Comparison of ENCODE assay signal across 1 cellular context in genomic region chr2:111946294-111947114, GRCh38.
TF ChIP-seq lines count a peak whose summit lies in the region.

No MANE protein-coding gene starts in this region.

TF ChIP-seq in HEK293, 187 proteins besides CTCF, POLR2A, EP300 and RAD21 (continued from another document):
- TF ChIP-seq REST (tag by site-specific recombination; IDR thresholded peaks at IDR 0.05) = peak; percentile 88
- TF ChIP-seq ZNF211 (tag by site-specific recombination; IDR thresholded peaks at IDR 0.05; ENCODE audit: low read depth) = no peak
- TF ChIP-seq ZNF366 (tag by site-specific recombination; conservative IDR thresholded peaks at IDR 0.05) = no peak
- TF ChIP-seq ZNF610 (tag by site-specific recombination; IDR thresholded peaks at IDR 0.05; ENCODE audit: borderline replicate concordance) = no peak
- no peak for TF ChIP-seq ZNF280D (tag by site-specific recombination; IDR thresholded peaks at IDR 0.05)
- TF ChIP-seq ZNF548 (tag by site-specific recombination; IDR thresholded peaks at IDR 0.05) = no peak
- TF ChIP-seq YY1 (tag by site-specific recombination; IDR thresholded peaks at IDR 0.05) = no peak
- no peak for TF ChIP-seq ZBTB7A (tag by site-specific recombination; IDR thresholded peaks at IDR 0.05; ENCODE audit: low read depth)
- TF ChIP-seq ZNF221 (tag by site-specific recombination; IDR thresholded peaks at IDR 0.05; ENCODE audit: borderline replicate concordance) = no peak
- no peak for TF ChIP-seq KLF7 (tag by site-specific recombination; IDR thresholded peaks at IDR 0.05; ENCODE audit: borderline replicate concordance)
- no peak for TF ChIP-seq ZNF707 (tag by site-specific recombination; IDR thresholded peaks at IDR 0.05)
- TF ChIP-seq ZNF48 (tag by site-specific recombination; IDR thresholded peaks at IDR 0.05) = no peak
- TF ChIP-seq ZNF223 (tag by site-specific recombination; IDR thresholded peaks at IDR 0.05) = no peak
- TF ChIP-seq ZNF362 (tag by site-specific recombination; IDR thresholded peaks at IDR 0.05) = no peak
- TF ChIP-seq ZFP41 (tag by site-specific recombination; IDR thresholded peaks at IDR 0.05; ENCODE audit: borderline replicate concordance) = no peak
- TF ChIP-seq TRIM28 (IDR thresholded peaks at IDR 0.05; ENCODE audit: borderline replicate concordance, low read length) = no peak
- TF ChIP-seq ZNF626 (tag by site-specific recombination; IDR thresholded peaks at IDR 0.05) = no peak
- TF ChIP-seq ZNF521 (tag by site-specific recombination; IDR thresholded peaks at IDR 0.05) = no peak
- peak; percentile 67 for TF ChIP-seq SCRT2 (tag by site-specific recombination; IDR thresholded peaks at IDR 0.05)
- TF ChIP-seq GLIS1 (tag by site-specific recombination; IDR thresholded peaks at IDR 0.05) = no peak
- no peak for TF ChIP-seq ZNF658 (tag by site-specific recombination; IDR thresholded peaks at IDR 0.05)
- TF ChIP-seq SP7 (tag by site-specific recombination; IDR thresholded peaks at IDR 0.05) = no peak
- TF ChIP-seq SETDB1 (IDR thresholded peaks at IDR 0.05; ENCODE audit: insufficient read length, low read length) = no peak
- 0 out of 2 replicates have a peak, but pooled peaks have one; percentile 19 for TF ChIP-seq ZNF660 (tag by site-specific recombination; IDR thresholded peaks at IDR 0.05)
- no peak for TF ChIP-seq ZNF629 (tag by site-specific recombination; IDR thresholded peaks at IDR 0.05)
- no peak for TF ChIP-seq ZNF112 (tag by site-specific recombination; IDR thresholded peaks at IDR 0.05)
